In the genomic region with DNA sequence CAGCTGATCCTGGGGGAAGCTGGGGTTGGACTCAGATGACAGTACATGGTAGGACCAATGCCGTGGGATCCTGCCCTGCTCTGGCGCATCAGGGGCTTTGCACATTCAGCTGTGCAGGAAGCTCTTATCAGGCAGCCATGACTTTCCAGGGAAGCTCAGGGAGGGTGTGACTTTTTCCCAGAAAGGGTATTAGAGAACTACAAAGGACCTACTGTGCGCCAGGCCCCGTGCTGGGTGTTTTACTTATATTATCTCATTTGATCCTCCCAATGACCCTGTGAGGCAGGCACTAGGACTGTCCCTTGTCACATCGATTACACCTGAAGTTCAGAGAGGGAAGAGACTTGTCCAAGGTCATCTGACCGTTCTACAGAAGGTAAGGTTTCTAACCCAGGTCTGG, we compare ENCODE assay signal across 23 cellular contexts.
"Had no signal": no experiment of that assay in that cellular context is flagged by ENCODE, and none has a peak within 500 bp of the region (broad histone marks: within the 10 kb centered on the region; RNA-seq: fewer than 3 reads in every experiment).

No MANE protein-coding gene starts in this region.

- DNase-seq: colonic mucosa; effector CD8-positive, alpha-beta T cell; endodermal cell; foreskin melanocyte; hypothalamus; immature natural killer cell; mesenchymal stem cell; midbrain; naive thymus-derived CD4-positive, alpha-beta T cell; occipital lobe; psoas muscle; right cardiac atrium; sigmoid colon; stimulated activated CD4-positive, alpha-beta T cell treated with anti-CD3 and anti-CD28 coated beads, Interleukin-2, amount 100 ng/mL, for 24 hours; stimulated activated CD4-positive, alpha-beta T cell treated with anti-CD3 and anti-CD28 coated beads, Interleukin-4, amount 100 ng/mL, for 24 hours; stimulated activated naive CD8-positive, alpha-beta T cell treated with anti-CD3 and anti-CD28 coated beads, Interleukin-15, Interleukin-2, amounts not matched to agents 100 U/mL and 50 U/mL, for 24 hours; upper lobe of right lung; uterus had no signal

- H3K27ac ChIP-seq: colonic mucosa, esophagus muscularis mucosa, psoas muscle, sigmoid colon, thoracic aorta, tibial nerve, upper lobe of right lung, uterus had no signal

- H3K27me3 ChIP-seq: colonic mucosa, esophagus muscularis mucosa, ovary, sigmoid colon, tibial nerve, upper lobe of right lung, uterus had no signal

- H3K9me3 ChIP-seq: colonic mucosa, esophagus muscularis mucosa, ovary, psoas muscle, sigmoid colon, thoracic aorta, tibial nerve, upper lobe of right lung, uterus had no signal

- H3K4me3 ChIP-seq: colonic mucosa, esophagus muscularis mucosa, ovary, psoas muscle, sigmoid colon, thoracic aorta, tibial nerve, upper lobe of right lung, uterus had no signal

- ATAC-seq: naive thymus-derived CD4-positive, alpha-beta T cell; psoas muscle; right cardiac atrium; stimulated activated memory B cell treated with anti-CD40 and anti-IgM and Interleukin-4, amounts not matched to agents 10 μg/mL and 1 μg/mL and 100 μg/mL, for 72 hours; stimulated activated naive CD8-positive, alpha-beta T cell treated with anti-CD3 and anti-CD28 coated beads, Interleukin-15, Interleukin-2, amounts not matched to agents 100 U/mL and 50 U/mL, for 24 hours; upper lobe of right lung had no signal

- H3K4me1 ChIP-seq: colonic mucosa, psoas muscle, upper lobe of right lung had no signal

- H3K36me3 ChIP-seq: colonic mucosa, ovary, thoracic aorta, tibial nerve, upper lobe of right lung, uterus had no signal
